8 cellular contexts compared by ENCODE assay signal in the genomic region with DNA sequence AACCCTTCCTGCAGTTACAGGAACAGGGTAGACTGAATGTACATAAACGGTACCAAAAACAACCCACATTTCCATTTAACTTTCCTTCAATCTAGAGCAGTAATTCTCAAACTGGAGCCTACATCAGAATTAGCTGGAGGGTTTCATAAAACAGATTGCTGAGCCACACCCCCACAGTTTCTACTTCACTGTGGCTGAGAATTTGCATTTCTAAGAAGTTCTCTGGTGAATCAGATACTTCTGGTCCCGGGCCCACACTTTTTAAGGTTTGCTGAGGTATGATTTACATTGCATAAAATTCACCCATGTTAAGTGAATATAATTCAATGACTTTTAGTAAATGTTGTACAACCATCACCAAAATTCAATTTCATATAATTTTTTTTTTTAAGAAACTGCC.
DNase-seq lines count a peak whose midpoint lies in the region; ATAC-seq and TF ChIP-seq lines count a peak whose summit lies in the region.

No MANE protein-coding gene starts in this region.

- H3K9ac ChIP-seq in mesenchymal stem cell (ENCODE audit: low read length), result no peak overlapping the region

- H3K27me3 ChIP-seq in mesenchymal stem cell (ENCODE audit: control insufficient read depth in 1 of 2, insufficient read depth in 1 of 2, low read length in 2 of 2) (no peaks in the 10 kb centered on the region), testis (no peaks in the 10 kb centered on the region)

- no peak overlapping the region for H3K23ac ChIP-seq in mesenchymal stem cell (ENCODE audit: low read length in 2 of 2)

- H3K4ac ChIP-seq in mesenchymal stem cell (ENCODE audit: low read depth in 1 of 2, low read length in 2 of 2), result no peak overlapping the region

- peak; percentile 46 to 57 for DNase-seq in activated T-cell treated with anti-CD3 and anti-CD28 coated beads, Interleukin-2, amount 50 U/mL, for 48 hours
- peak; percentile 28 to 32 for DNase-seq in stimulated activated CD4-positive, alpha-beta T cell treated with anti-CD3 and anti-CD28 coated beads, Interleukin-2, amount 100 ng/mL, for 48 hours
- no peak for DNase-seq in mesenchymal stem cell
- DNase-seq in testis, result no peak

- H2BK15ac ChIP-seq in mesenchymal stem cell (ENCODE audit: low read depth, poor library complexity, severe bottlenecking), result no peak overlapping the region

- no peak overlapping the region for H3K14ac ChIP-seq in mesenchymal stem cell (ENCODE audit: low read length in 2 of 2)

- H2AFZ ChIP-seq in mesenchymal stem cell (ENCODE audit: low read depth, low read length), result no peak overlapping the region

- H3K4me1 ChIP-seq in mesenchymal stem cell (ENCODE audit: control insufficient read depth, insufficient read depth, low read depth, low read length) (no peaks in the 10 kb centered on the region), testis (no peaks in the 10 kb centered on the region)

- H3K36me3 ChIP-seq in mesenchymal stem cell (ENCODE audit: control insufficient read depth in 1 of 2, insufficient read depth in 2 of 2, low read depth in 1 of 2, low read length in 2 of 2) (peaks cover 0 to 5% of the 10 kb centered on the region in 2 experiments), testis (ENCODE audit: low read depth, missing control alignments) (no peaks in the 10 kb centered on the region)

- H4K91ac ChIP-seq in mesenchymal stem cell (ENCODE audit: low read length), result no peak overlapping the region

- no peak overlapping the region for H2BK5ac ChIP-seq in mesenchymal stem cell (ENCODE audit: low read depth, low read length, poor library complexity, severe bottlenecking)

- no peak overlapping the region for H2BK12ac ChIP-seq in mesenchymal stem cell (ENCODE audit: low read length in 2 of 2)

- no peaks in the 10 kb centered on the region for H3K9me3 ChIP-seq in mesenchymal stem cell (ENCODE audit: control insufficient read depth, low read length)
- H3K9me3 ChIP-seq in testis, result no peaks in the 10 kb centered on the region

- H3K4me3 ChIP-seq in mesenchymal stem cell (ENCODE audit: insufficient read depth in 1 of 2, low read depth in 1 of 2, low read length in 2 of 2) (no peak overlapping the region), testis (no peak overlapping the region)

- no peak overlapping the region for H3K18ac ChIP-seq in mesenchymal stem cell (ENCODE audit: low read depth in 1 of 2, low read length in 2 of 2)

- H2BK120ac ChIP-seq in mesenchymal stem cell (ENCODE audit: low read depth, low read length), result no peak overlapping the region

- no peak for TF ChIP-seq POLR2A in testis (IDR thresholded peaks at IDR 0.05)

- H4K8ac ChIP-seq in mesenchymal stem cell (ENCODE audit: low read length), result no peak overlapping the region

- ATAC-seq in GM18858 (IDR thresholded peaks at IDR 0.05; ENCODE audit: unreplicated experiment), result peak; percentile 76
- ATAC-seq in HG02610 (IDR thresholded peaks at IDR 0.05; ENCODE audit: unreplicated experiment), result peak; percentile 73
- ATAC-seq in GM19397 (IDR thresholded peaks at IDR 0.05; ENCODE audit: unreplicated experiment), result no peak
- no peak for ATAC-seq in esophagus mucosa

- intact Hi-C loops in testis (cut with DNase I; ENCODE audit: low total_unique reads), result loop anchor here (10.0 kb wide), 1 partner anchor 523 kb away; no protein-coding TSS in a partner anchor

- WGBS in mesenchymal stem cell, result 92% methylated on average over 1 of the region's 2 CpGs
- WGBS in testis, 2 donors, result 87 to 90% methylated on average over 2 of the region's 2 CpGs

- peaks cover 2% of the 10 kb centered on the region for H3K79me1 ChIP-seq in mesenchymal stem cell (replicated peaks; ENCODE audit: low read length, poor library complexity, severe bottlenecking)

- H3K4me2 ChIP-seq in mesenchymal stem cell (ENCODE audit: low read length, poor library complexity, severe bottlenecking), result no peak overlapping the region

- H3K27ac ChIP-seq in mesenchymal stem cell (ENCODE audit: low read length, poor library complexity, severe bottlenecking) (no peak overlapping the region), testis (no peak overlapping the region)

- H2AK5ac ChIP-seq in mesenchymal stem cell (ENCODE audit: low read length, severe bottlenecking), result no peak overlapping the region

- TF ChIP-seq CTCF in testis (IDR thresholded peaks at IDR 0.05), result no peak

Comparison
In these comparisons a context has a peak if more than half of its experiments do, and no peak if none do; other contexts are left out.
1. ATAC-seq: peak in GM18858 (single experiment) and HG02610 (single experiment); none in GM19397 (single experiment) and esophagus mucosa (single experiment).
2. DNase-seq: peak in activated T-cell treated with anti-CD3 and anti-CD28 coated beads, Interleukin-2, amount 50 U/mL, for 48 hours (2 of 2) and stimulated activated CD4-positive, alpha-beta T cell treated with anti-CD3 and anti-CD28 coated beads, Interleukin-2, amount 100 ng/mL, for 48 hours (2 of 2); none in mesenchymal stem cell (single experiment) and testis (single experiment).